ENCODE assay signal across 16 cellular contexts in genomic region chr9:86079421-86080111, GRCh38. TPM values are rescaled to one million over a fixed set of nuclear protein-coding genes. Genes with fewer than 3 reads are reported as not detected.
DNase-seq lines count a peak whose midpoint lies in the region; ATAC-seq, FAIRE-seq and TF ChIP-seq lines count a peak whose summit lies in the region.
"Had no signal": no experiment of that assay in that cellular context is flagged by ENCODE, and none has a peak within 500 bp of the region (broad histone marks: within the 10 kb centered on the region; RNA-seq: fewer than 3 reads in every experiment).

No MANE protein-coding gene starts in this region.

- no peaks in the 10 kb centered on the region for H3K79me2 ChIP-seq in astrocyte (ENCODE audit: insufficient read depth, low read length)

- H3K9ac ChIP-seq in astrocyte (ENCODE audit: low read length), result peak overlapping the region; percentile 22

- intact Hi-C loops in left cardiac atrium (cut with DNase I), result no loop called here
- intact Hi-C loops in Right ventricle myocardium inferior (cut with DNase I), result no loop called here
- intact Hi-C loops in uterus (cut with DNase I; ENCODE audit: low total_unique reads), result no loop called here

- no peaks in the 10 kb centered on the region for H3K9me3 ChIP-seq in astrocyte (ENCODE audit: insufficient read depth, low read depth, low read length)
- no peaks in the 10 kb centered on the region for H3K9me3 ChIP-seq in uterus
- no peaks in the 10 kb centered on the region for H3K9me3 ChIP-seq in right atrium auricular region
- H3K9me3 ChIP-seq: thyroid gland had no signal

- peaks cover 10% of the 10 kb centered on the region for H3K36me3 Mint-ChIP-seq in astrocyte (ENCODE audit: low read depth, unreplicated experiment)
- H3K36me3 Mint-ChIP-seq: activated CD4-positive, alpha-beta memory T cell treated with anti-CD3 and anti-CD28 coated beads for 36 hours had no signal

- H3K4me1 ChIP-seq in astrocyte (ENCODE audit: insufficient read depth, low read length), result peaks cover 12% of the 10 kb centered on the region
- peaks cover 0 to 3% of the 10 kb centered on the region in 2 donors for H3K4me1 ChIP-seq in uterus
- H3K4me1 ChIP-seq in right atrium auricular region, result no peaks in the 10 kb centered on the region

- no peaks in the 10 kb centered on the region for H3K9me3 Mint-ChIP-seq in astrocyte (ENCODE audit: unreplicated experiment)
- H3K9me3 Mint-ChIP-seq: activated CD4-positive, alpha-beta memory T cell treated with anti-CD3 and anti-CD28 coated beads for 36 hours had no signal

- H3K36me3 ChIP-seq in astrocyte (ENCODE audit: insufficient read depth, low read length) (peaks cover 6% of the 10 kb centered on the region), uterus (no peaks in the 10 kb centered on the region), right atrium auricular region (no peaks in the 10 kb centered on the region)
- H3K36me3 ChIP-seq: thyroid gland had no signal

- H3K4me3 ChIP-seq in astrocyte (ENCODE audit: insufficient read depth, low read depth, low read length), result no peak overlapping the region
- H3K4me3 ChIP-seq in uterus, result no peak overlapping the region
- H3K4me3 ChIP-seq in right atrium auricular region, result no peak overlapping the region
- H3K4me3 ChIP-seq: thyroid gland had no signal

- H3K27me3 Mint-ChIP-seq in astrocyte (ENCODE audit: low read depth, unreplicated experiment), result no peaks in the 10 kb centered on the region
- H3K27me3 Mint-ChIP-seq: activated CD4-positive, alpha-beta memory T cell treated with anti-CD3 and anti-CD28 coated beads for 36 hours had no signal

- H3K27ac ChIP-seq in astrocyte (ENCODE audit: low read depth, low read length) (peak overlapping the region; percentile 8), uterus (peak overlapping the region; percentile 42 to 48), right atrium auricular region (no peak overlapping the region)

- H3K27ac Mint-ChIP-seq in astrocyte (ENCODE audit: unreplicated experiment), result no peak overlapping the region
- H3K27ac Mint-ChIP-seq: activated CD4-positive, alpha-beta memory T cell treated with anti-CD3 and anti-CD28 coated beads for 36 hours had no signal

- ATAC-seq in left cardiac atrium, result peak; percentile 15 to 93
- ATAC-seq in Right ventricle myocardium inferior, result no peak
- no peak for ATAC-seq in GM18505 (IDR thresholded peaks at IDR 0.05; ENCODE audit: unreplicated experiment)

- no peak for TF ChIP-seq POLR2A in uterus (IDR thresholded peaks at IDR 0.05)
- no peak for TF ChIP-seq POLR2A in GM18505 (IDR thresholded peaks at IDR 0.05; ENCODE audit: borderline replicate concordance, extremely low read depth, insufficient read depth, insufficient read length)

- peak overlapping the region; percentile 62 for H3K4me2 ChIP-seq in astrocyte (ENCODE audit: low read length)

- no peak for FAIRE-seq in astrocyte (lab: Jason Lieb, UNC)

- no peak for DNase-seq in left cardiac atrium
- DNase-seq in Right ventricle myocardium inferior (ENCODE audit: missing footprints), result no peak
- DNase-seq in astrocyte (ENCODE audit: low read depth), result peak; percentile 86
- DNase-seq in kidney glomerular epithelial cell (lab: John Stamatoyannopoulos, UW), result peak; percentile 93
- DNase-seq in uterus, result peak; percentile 32 to 50
- DNase-seq in NCI-H524 (lab: John Stamatoyannopoulos, UW), result no peak
- DNase-seq in right atrium auricular region (ENCODE audit: low spot score), result no peak
- DNase-seq: activated CD4-positive, alpha-beta memory T cell treated with anti-CD3 and anti-CD28 coated beads for 36 hours; activated gamma-delta T cell; glutamatergic neuron; NCI-H1092; NCI-H510A treated with DMSO at 0.1 percent for 48 hours; SHP77; T1000; thyroid gland had no signal

- H3K4me3 Mint-ChIP-seq in astrocyte (ENCODE audit: unreplicated experiment), result no peak overlapping the region
- H3K4me3 Mint-ChIP-seq: activated CD4-positive, alpha-beta memory T cell treated with anti-CD3 and anti-CD28 coated beads for 36 hours had no signal

- H2AFZ ChIP-seq in astrocyte (ENCODE audit: low read depth, low read length), result peak overlapping the region; percentile 32

- H3K4me1 Mint-ChIP-seq in astrocyte (ENCODE audit: low read depth, unreplicated experiment), result peaks cover 31% of the 10 kb centered on the region

- TF ChIP-seq CTCF in astrocyte (IDR thresholded peaks at IDR 0.05; ENCODE audit: insufficient read depth, low read depth, low read length) (no peak), uterus (IDR thresholded peaks at IDR 0.05) (no peak), right atrium auricular region (IDR thresholded peaks at IDR 0.05) (no peak)

- H3K27me3 ChIP-seq in astrocyte (ENCODE audit: insufficient read depth, low read length) (no peaks in the 10 kb centered on the region), uterus (no peaks in the 10 kb centered on the region), right atrium auricular region (no peaks in the 10 kb centered on the region)
- H3K27me3 ChIP-seq: thyroid gland had no signal

- H4K20me1 ChIP-seq in astrocyte (ENCODE audit: insufficient read depth, low read length), result peaks cover 18% of the 10 kb centered on the region

RNA-seq across cellular contexts. Expression of gene GOLM1, which starts 19.8 kb away (rescaled TPM):
- total RNA-seq in left cardiac atrium (10 to 100 TPM in 1 of 2 donors, 1 to 10 TPM in 1; 7.5 to 10.5 TPM), Right ventricle myocardium inferior (4.2 TPM), astrocyte (121 and 126 TPM in 2 replicates), uterus (10 to 100 TPM; 11.3 to 85.4 (median 15.7) TPM), right atrium auricular region (10 to 100 TPM in 1 of 2 donors, 1 to 10 TPM in 1; 4.9 to 12.4 TPM)

Comparison
In these comparisons a context has a peak if more than half of its experiments do, and no peak if none do; other contexts are left out.
1. ATAC-seq: peak in left cardiac atrium (2 of 2); none in Right ventricle myocardium inferior (single experiment) and GM18505 (single experiment).
2. DNase-seq: peak in astrocyte (single experiment), kidney glomerular epithelial cell (single experiment) and uterus (2 of 2); none in left cardiac atrium (single experiment), Right ventricle myocardium inferior (single experiment), NCI-H524 (0 of 2) and right atrium auricular region (single experiment).
3. H3K27ac ChIP-seq: peak in astrocyte (single experiment) and uterus (2 of 2); none in right atrium auricular region (0 of 2).